ENCODE assay signal across 1 cellular context in the genomic region with DNA sequence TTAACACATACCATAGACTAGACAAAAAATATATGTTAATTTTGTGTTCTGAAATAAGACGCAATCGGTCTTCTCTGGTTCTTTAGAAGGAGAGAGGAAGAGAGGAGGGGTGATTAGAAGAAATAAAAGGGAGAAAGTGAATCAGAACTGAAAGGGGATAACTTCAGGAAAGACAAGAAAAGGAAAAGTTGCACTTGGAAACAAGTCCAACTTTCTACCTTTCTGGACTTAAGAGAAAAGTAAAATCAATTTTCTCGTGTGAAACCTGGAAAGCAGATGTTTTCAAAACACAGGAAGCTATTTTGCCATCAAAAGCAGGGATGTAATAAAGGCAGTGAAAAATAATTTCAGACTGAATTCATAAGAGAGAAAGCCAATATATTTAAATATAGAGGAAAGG.
TF ChIP-seq lines count a peak whose summit lies in the region.

No MANE protein-coding gene starts in this region.

TF ChIP-seq in HepG2, 621 proteins besides CTCF, POLR2A, EP300 and RAD21 (continued from another document):
- no peak for TF ChIP-seq MLXIP (CRISPR knock-in tag; IDR thresholded peaks at IDR 0.05; ENCODE audit: borderline replicate concordance)
- no peak for TF ChIP-seq HOXD1 (CRISPR knock-in tag; IDR thresholded peaks at IDR 0.05)
- no peak for TF ChIP-seq ATAD3A (CRISPR knock-in tag; IDR thresholded peaks at IDR 0.05)
- no peak for TF ChIP-seq SYNCRIP (IDR thresholded peaks at IDR 0.05; ENCODE audit: insufficient read depth, low read depth, low read length)
- TF ChIP-seq, protein P1, sequence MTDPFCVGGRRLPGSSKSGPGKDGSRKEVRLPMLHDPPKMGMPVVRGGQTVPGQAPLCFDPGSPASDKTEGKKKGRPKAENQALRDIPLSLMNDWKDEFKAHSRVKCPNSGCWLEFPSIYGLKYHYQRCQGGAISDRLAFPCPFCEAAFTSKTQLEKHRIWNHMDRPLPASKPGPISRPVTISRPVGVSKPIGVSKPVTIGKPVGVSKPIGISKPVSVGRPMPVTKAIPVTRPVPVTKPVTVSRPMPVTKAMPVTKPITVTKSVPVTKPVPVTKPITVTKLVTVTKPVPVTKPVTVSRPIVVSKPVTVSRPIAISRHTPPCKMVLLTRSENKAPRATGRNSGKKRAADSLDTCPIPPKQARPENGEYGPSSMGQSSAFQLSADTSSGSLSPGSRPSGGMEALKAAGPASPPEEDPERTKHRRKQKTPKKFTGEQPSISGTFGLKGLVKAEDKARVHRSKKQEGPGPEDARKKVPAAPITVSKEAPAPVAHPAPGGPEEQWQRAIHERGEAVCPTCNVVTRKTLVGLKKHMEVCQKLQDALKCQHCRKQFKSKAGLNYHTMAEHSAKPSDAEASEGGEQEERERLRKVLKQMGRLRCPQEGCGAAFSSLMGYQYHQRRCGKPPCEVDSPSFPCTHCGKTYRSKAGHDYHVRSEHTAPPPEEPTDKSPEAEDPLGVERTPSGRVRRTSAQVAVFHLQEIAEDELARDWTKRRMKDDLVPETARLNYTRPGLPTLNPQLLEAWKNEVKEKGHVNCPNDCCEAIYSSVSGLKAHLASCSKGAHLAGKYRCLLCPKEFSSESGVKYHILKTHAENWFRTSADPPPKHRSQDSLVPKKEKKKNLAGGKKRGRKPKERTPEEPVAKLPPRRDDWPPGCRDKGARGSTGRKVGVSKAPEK (CRISPR knock-in tag; IDR thresholded peaks at IDR 0.05; ENCODE audit: borderline replicate concordance), result no peak
- TF ChIP-seq MAZ (IDR thresholded peaks at IDR 0.05; ENCODE audit: borderline replicate concordance, low read depth, low read length), result no peak
- TF ChIP-seq MAZ (CRISPR knock-in tag; IDR thresholded peaks at IDR 0.05; ENCODE audit: low read depth), result no peak
- no peak for TF ChIP-seq MBD4 (IDR thresholded peaks at IDR 0.05; ENCODE audit: borderline replicate concordance, low read length)
- TF ChIP-seq ZNF350 (CRISPR knock-in tag; IDR thresholded peaks at IDR 0.05; ENCODE audit: borderline replicate concordance, low read depth), result no peak
- no peak for TF ChIP-seq RBFOX2 (IDR thresholded peaks at IDR 0.05; ENCODE audit: low read depth, low read length)
- TF ChIP-seq TCF7L2 (IDR thresholded peaks at IDR 0.05; ENCODE audit: low read depth, low read length), result no peak
- TF ChIP-seq, protein P2, sequence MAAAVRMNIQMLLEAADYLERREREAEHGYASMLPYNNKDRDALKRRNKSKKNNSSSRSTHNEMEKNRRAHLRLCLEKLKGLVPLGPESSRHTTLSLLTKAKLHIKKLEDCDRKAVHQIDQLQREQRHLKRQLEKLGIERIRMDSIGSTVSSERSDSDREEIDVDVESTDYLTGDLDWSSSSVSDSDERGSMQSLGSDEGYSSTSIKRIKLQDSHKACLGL (CRISPR knock-in tag; IDR thresholded peaks at IDR 0.05), result no peak
- TF ChIP-seq THAP7 (CRISPR knock-in tag; IDR thresholded peaks at IDR 0.05), result no peak
- no peak for TF ChIP-seq REPIN1 (CRISPR knock-in tag; IDR thresholded peaks at IDR 0.05; ENCODE audit: borderline replicate concordance, low read depth)
- TF ChIP-seq ZNF720 (CRISPR knock-in tag; IDR thresholded peaks at IDR 0.05), result no peak
- no peak for TF ChIP-seq LRRFIP1 (CRISPR knock-in tag; conservative IDR thresholded peaks at IDR 0.05)
- TF ChIP-seq ZBTB42 (CRISPR knock-in tag; IDR thresholded peaks at IDR 0.05), result no peak
- TF ChIP-seq ATM (IDR thresholded peaks at IDR 0.05; ENCODE audit: borderline replicate concordance), result no peak
